23 cellular contexts compared by ENCODE assay signal in the genomic region with DNA sequence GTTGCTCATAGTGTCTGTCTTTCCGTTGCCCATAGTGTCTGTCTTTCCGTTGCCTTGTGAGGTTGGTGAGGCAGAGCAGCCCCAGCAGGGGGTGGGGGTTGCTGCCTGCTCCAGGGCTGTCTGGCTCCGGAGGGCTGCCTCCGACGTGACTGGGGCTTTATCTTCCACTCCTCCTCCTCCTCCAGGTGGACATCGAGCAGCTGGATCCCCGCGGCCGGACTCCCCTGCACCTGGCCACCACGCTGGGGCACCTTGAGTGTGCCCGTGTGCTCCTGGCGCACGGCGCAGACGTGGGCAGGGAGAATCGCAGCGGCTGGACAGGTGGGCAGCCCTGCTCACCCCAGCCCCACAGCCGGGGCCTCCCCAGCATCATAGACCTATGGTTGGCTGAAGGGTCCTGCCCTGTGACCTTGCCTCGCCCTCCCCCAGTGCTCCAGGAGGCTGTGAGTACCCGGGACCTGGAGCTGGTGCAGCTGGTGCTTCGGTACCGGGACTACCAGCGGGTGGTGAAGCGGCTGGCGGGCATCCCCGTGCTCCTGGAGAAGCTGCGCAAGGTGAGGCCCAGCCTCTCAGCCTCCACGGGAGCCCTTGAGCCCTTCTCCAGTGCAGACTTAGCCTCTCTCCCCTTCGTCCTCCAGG. TPM values are rescaled to one million over a fixed set of nuclear protein-coding genes. Genes with fewer than 3 reads are reported as not detected.
A peak's percentile ranks its signal among the peaks of the same experiment; 100 is the strongest.
DNase-seq lines count a peak whose midpoint lies in the region; ATAC-seq and TF ChIP-seq lines count a peak whose summit lies in the region.
"Had no signal": no experiment of that assay in that cellular context is flagged by ENCODE, and none has a peak within 500 bp of the region (broad histone marks: within the 10 kb centered on the region; RNA-seq: fewer than 3 reads in every experiment).

No MANE protein-coding gene starts in this region.

- H3K4me1 Mint-ChIP-seq in stimulated activated naive CD8-positive, alpha-beta T cell treated with anti-CD3 and anti-CD28 coated beads, Interleukin-15, amount 100 ng/mL, for 72 hours = peaks cover 7% of the 10 kb centered on the region
- peaks cover 6% of the 10 kb centered on the region for H3K4me1 Mint-ChIP-seq in chondrocyte (ENCODE audit: low read depth)

- H3K27me3 Mint-ChIP-seq in stimulated activated naive CD8-positive, alpha-beta T cell treated with anti-CD3 and anti-CD28 coated beads, Interleukin-15, amount 100 ng/mL, for 72 hours = no peaks in the 10 kb centered on the region
- H3K27me3 Mint-ChIP-seq in chondrocyte (ENCODE audit: low read depth) = no peaks in the 10 kb centered on the region
- H3K27me3 Mint-ChIP-seq: CD4-positive, alpha-beta T cell had no signal

- intact Hi-C loops in aorta (cut with DNase I) = no loop called here

- WGBS in aorta, 2 donors = 93 to 94% methylated on average over 29 of the region's 29 CpGs

- H3K27ac ChIP-seq in aorta (ENCODE audit: low read depth in 1 of 2, low read length in 2 of 2) = no peak overlapping the region
- H3K27ac ChIP-seq: GM23248, PC-9 had no signal

- TF ChIP-seq CTCF in chondrocyte (IDR thresholded peaks at IDR 0.05) = no peak

- no peak overlapping the region for H3K4me3 Mint-ChIP-seq in stimulated activated naive CD8-positive, alpha-beta T cell treated with anti-CD3 and anti-CD28 coated beads, Interleukin-15, amount 100 ng/mL, for 72 hours
- no peak overlapping the region for H3K4me3 Mint-ChIP-seq in chondrocyte (ENCODE audit: unreplicated experiment)
- H3K4me3 Mint-ChIP-seq: CD4-positive, alpha-beta T cell; HFFc6 had no signal

- H3K4me3 ChIP-seq in H7 (ENCODE audit: insufficient read depth, low read depth, low read length) (no peak overlapping the region), aorta (ENCODE audit: low read length in 2 of 2) (no peak overlapping the region)
- H3K4me3 ChIP-seq: GM23248, HAP-1, K562, PC-9 had no signal

- H3K27me3 ChIP-seq in H7 (ENCODE audit: control insufficient read depth, insufficient read depth, low read length) (peaks cover 4% of the 10 kb centered on the region; the same call in 1 of the 2 replicates), aorta (ENCODE audit: control insufficient read depth in 1 of 2, insufficient read depth in 2 of 2, low read length in 1 of 2) (no peaks in the 10 kb centered on the region)
- H3K27me3 ChIP-seq: BE2C had no signal

- no peak overlapping the region for H3K27ac Mint-ChIP-seq in stimulated activated naive CD8-positive, alpha-beta T cell treated with anti-CD3 and anti-CD28 coated beads, Interleukin-15, amount 100 ng/mL, for 72 hours
- no peak overlapping the region for H3K27ac Mint-ChIP-seq in chondrocyte (ENCODE audit: unreplicated experiment)
- H3K27ac Mint-ChIP-seq: CD4-positive, alpha-beta T cell; HFFc6 had no signal

- no peaks in the 10 kb centered on the region for H3K36me3 ChIP-seq in H7 (replicated peaks; ENCODE audit: control insufficient read depth, insufficient read depth, low read length)
- H3K36me3 ChIP-seq in aorta (ENCODE audit: control insufficient read depth in 1 of 2, insufficient read depth in 2 of 2, low read length in 1 of 2) = no peaks in the 10 kb centered on the region

- no peak for DNase-seq in stimulated activated naive CD8-positive, alpha-beta T cell treated with anti-CD3 and anti-CD28 coated beads, Interleukin-15, amount 100 ng/mL, for 72 hours
- no peak for DNase-seq in stimulated activated naive CD8-positive, alpha-beta T cell treated with anti-CD3 and anti-CD28 coated beads, Interleukin-15, Interleukin-2, amounts not matched to agents 100 U/mL and 50 U/mL, for 24 hours
- peak; percentile 57 for DNase-seq in H7
- peak; percentile 90 for DNase-seq in chondrocyte (ENCODE audit: low spot score)
- peak in 1 of 2 donors; percentile 72 for DNase-seq in aorta
- DNase-seq in NCI-H1105 treated with DMSO at 0.1 percent for 48 hours (lab: John Stamatoyannopoulos, UW) = no peak
- no peak for DNase-seq in ureter (ENCODE audit: low spot score)
- no peak for DNase-seq in stimulated activated CD4-positive, alpha-beta T cell treated with anti-CD3 and anti-CD28 coated beads, Interleukin-4, amount 100 ng/mL, for 24 hours
- DNase-seq: BE2C; CD4-positive, alpha-beta T cell; GM23248; HFFc6; MV-4-11; NCI-H2029; NCI-H446 treated with DMSO at 0.1 percent for 48 hours; NCI-H526; NCI-H82; NK-92 treated with Interleukin-12 subunit alpha and Interleukin-12 subunit beta, amount 100 ng/mL, for 24 hours; PC-9; RPMI8226 had no signal

- H3K4me1 ChIP-seq in aorta (ENCODE audit: control insufficient read depth in 1 of 2, insufficient read depth in 2 of 2, low read length in 2 of 2) = no peaks in the 10 kb centered on the region
- H3K4me1 ChIP-seq: BE2C, HAP-1 had no signal

- H3K36me3 Mint-ChIP-seq in chondrocyte (ENCODE audit: low read depth) = no peaks in the 10 kb centered on the region

- H3K9me3 ChIP-seq in aorta (ENCODE audit: control insufficient read depth, low read length) = no peaks in the 10 kb centered on the region
- H3K9me3 ChIP-seq: BE2C, HAP-1 had no signal

- ATAC-seq in stimulated activated naive CD8-positive, alpha-beta T cell treated with anti-CD3 and anti-CD28 coated beads, Interleukin-15, amount 100 ng/mL, for 72 hours = peak; percentile 35
- no peak for ATAC-seq in stimulated activated naive CD8-positive, alpha-beta T cell treated with anti-CD3 and anti-CD28 coated beads, Interleukin-15, Interleukin-2, amounts not matched to agents 100 U/mL and 50 U/mL, for 24 hours
- ATAC-seq in aorta (ENCODE audit: low FRiP score) = peak; percentile 13
- ATAC-seq: HepG2, K562 had no signal

- no peaks in the 10 kb centered on the region for H3K9me3 Mint-ChIP-seq in stimulated activated naive CD8-positive, alpha-beta T cell treated with anti-CD3 and anti-CD28 coated beads, Interleukin-15, amount 100 ng/mL, for 72 hours
- H3K9me3 Mint-ChIP-seq in chondrocyte (ENCODE audit: low read depth) = no peaks in the 10 kb centered on the region
- H3K9me3 Mint-ChIP-seq: CD4-positive, alpha-beta T cell; HFFc6 had no signal

RNA-seq across cellular contexts. Expression of a gene that starts 14.7 kb away (rescaled TPM):
- total RNA-seq in H7 (2014; rRNA removed; shearing (Covaris generic)) = 11.1 and 11.9 TPM in 2 replicates
- total RNA-seq in chondrocyte (21.6 to 27.1 TPM (median 24.5 TPM) in 3 replicates), aorta (10 to 100 TPM in 1 of 2 donors, 1 to 10 TPM in 1; 5.7 to 19.7 TPM), ureter (7.7 TPM)
- 10 to 100 TPM in 1 of 2 donors, under 1 TPM in 1; 0.88 to 10.1 TPM for polyA plus RNA-seq in aorta

RNA-seq across cellular contexts. Expression of a gene that starts 15.0 kb away (rescaled TPM):
- total RNA-seq in H7 (2014; rRNA removed; shearing (Covaris generic)) = 3.9 and 6.9 TPM in 2 replicates
- total RNA-seq in chondrocyte = 6.7 to 7.6 TPM (median 7.2 TPM) in 3 replicates
- total RNA-seq in aorta = 10 to 100 TPM in 1 of 2 donors, 1 to 10 TPM in 1; 9.9 to 12.3 TPM
- 10 to 100 TPM in 1 of 2 donors, 1 to 10 TPM in 1; 2.9 to 51.6 TPM for polyA plus RNA-seq in aorta
- 23.3 TPM for total RNA-seq in ureter

RNA-seq across cellular contexts. Expression of a gene that starts 18.2 kb away (rescaled TPM):
- 40.3 and 46.1 TPM in 2 replicates for total RNA-seq in H7 (2014; rRNA removed; shearing (Covaris generic))
- total RNA-seq in chondrocyte (32.1 to 37.7 TPM (median 35.7 TPM) in 3 replicates), aorta (10 to 100 TPM; 38.5 to 47.0 TPM), ureter (37.1 TPM)
- polyA plus RNA-seq in aorta = 10 to 100 TPM in 1 of 2 donors, 1 to 10 TPM in 1; 8.1 to 27.6 TPM

RNA-seq across cellular contexts. Expression of a gene that starts 39.2 kb away (rescaled TPM):
- total RNA-seq in H7 (2014; rRNA removed; shearing (Covaris generic)) = 42.9 and 45.8 TPM in 2 replicates
- total RNA-seq in chondrocyte (44.6 to 49.8 TPM (median 48.3 TPM) in 3 replicates), aorta (10 to 100 TPM; 31.7 to 34.4 TPM), ureter (44.6 TPM)
- polyA plus RNA-seq in aorta = 100 to 1,000 TPM in 1 of 2 donors, 10 to 100 TPM in 1; 18.4 to 122 TPM

RNA-seq across cellular contexts. Expression of a gene that starts 40.8 kb away (rescaled TPM):
- total RNA-seq in H7 (2014; rRNA removed; shearing (Covaris generic)) = 1.7 TPM in 2 replicates
- total RNA-seq in chondrocyte (10.2 to 16.7 TPM (median 11.7 TPM) in 3 replicates), aorta (1 to 10 TPM; 6.2 to 9.8 TPM), ureter (7.8 TPM)
- polyA plus RNA-seq in aorta = 1 to 10 TPM; 2.8 to 3.0 TPM

Comparison
In these comparisons a context has a peak if more than half of its experiments do, and no peak if none do; other contexts are left out.
1. DNase-seq: peak in H7 (single experiment) and chondrocyte (single experiment); none in stimulated activated naive CD8-positive, alpha-beta T cell treated with anti-CD3 and anti-CD28 coated beads, Interleukin-15, amount 100 ng/mL, for 72 hours (0 of 2), stimulated activated naive CD8-positive, alpha-beta T cell treated with anti-CD3 and anti-CD28 coated beads, Interleukin-15, Interleukin-2, amounts not matched to agents 100 U/mL and 50 U/mL, for 24 hours (single experiment), NCI-H1105 treated with DMSO at 0.1 percent for 48 hours (single experiment), ureter (single experiment) and stimulated activated CD4-positive, alpha-beta T cell treated with anti-CD3 and anti-CD28 coated beads, Interleukin-4, amount 100 ng/mL, for 24 hours (single experiment).